ENCODE assay signal across 25 cellular contexts in genomic region chr4:121030151-121030550, GRCh38. TPM values are rescaled to one million over a fixed set of nuclear protein-coding genes. Genes with fewer than 3 reads are reported as not detected.
"Had no signal": no experiment of that assay in that cellular context is flagged by ENCODE, and none has a peak within 500 bp of the region (broad histone marks: within the 10 kb centered on the region; RNA-seq: fewer than 3 reads in every experiment).

No MANE protein-coding gene starts in this region.

- H3K4me3 ChIP-seq: Peyer's patch, SJCRH30 had no signal

- DNase-seq: activated CD4-positive, alpha-beta T cell treated with anti-CD3 and anti-CD28 coated beads for 36 hours; activated CD4-positive, alpha-beta T cell treated with anti-CD3 and anti-CD28 coated beads, Interleukin-2, amount 50 U/mL, for 1 hour; activated CD8-positive, alpha-beta memory T cell treated with anti-CD3 and anti-CD28 coated beads, Interleukin-2, amount 50 U/mL, for 4 hours; activated CD8-positive, alpha-beta T cell treated with anti-CD3 and anti-CD28 coated beads for 36 hours; activated naive CD4-positive, alpha-beta T cell treated with anti-CD3 and anti-CD28 coated beads, Interleukin-2, amount 50 U/mL, for 16 hours; activated naive CD8-positive, alpha-beta T cell treated with anti-CD3 and anti-CD28 coated beads, Interleukin-2, amount 10 ng/mL, durations not matched to agents 7 days and 5 days; activated T-cell treated with anti-CD3 and anti-CD28 coated beads, Interleukin-2, amount 50 U/mL, for 1 hour; aorta; KG1; NCI-H1048; NCI-H146; NCI-H1930; NCI-H2107; NCI-H2171 treated with DMSO at 0.1 percent for 48 hours; NCI-H226; NCI-H510A; NCI-H526 treated with DMSO at 0.1 percent for 48 hours; NCI-H82; Peyer's patch; Right ventricle myocardium superior; SJCRH30; SK-N-SH; T-helper 1 cell; WERI-Rb-1 had no signal

RNA-seq across cellular contexts. Expression of gene NDNF, which starts 42.2 kb away (rescaled TPM):
- total RNA-seq: T-helper 2 cell treated with Interferon-gamma antibody and Interleukin-4, amounts not matched to agents 100 ng/mL and 5 ng/mL, for 36 hours had no signal
